Comparison of ENCODE assay signal across 11 cellular contexts in the genomic region with DNA sequence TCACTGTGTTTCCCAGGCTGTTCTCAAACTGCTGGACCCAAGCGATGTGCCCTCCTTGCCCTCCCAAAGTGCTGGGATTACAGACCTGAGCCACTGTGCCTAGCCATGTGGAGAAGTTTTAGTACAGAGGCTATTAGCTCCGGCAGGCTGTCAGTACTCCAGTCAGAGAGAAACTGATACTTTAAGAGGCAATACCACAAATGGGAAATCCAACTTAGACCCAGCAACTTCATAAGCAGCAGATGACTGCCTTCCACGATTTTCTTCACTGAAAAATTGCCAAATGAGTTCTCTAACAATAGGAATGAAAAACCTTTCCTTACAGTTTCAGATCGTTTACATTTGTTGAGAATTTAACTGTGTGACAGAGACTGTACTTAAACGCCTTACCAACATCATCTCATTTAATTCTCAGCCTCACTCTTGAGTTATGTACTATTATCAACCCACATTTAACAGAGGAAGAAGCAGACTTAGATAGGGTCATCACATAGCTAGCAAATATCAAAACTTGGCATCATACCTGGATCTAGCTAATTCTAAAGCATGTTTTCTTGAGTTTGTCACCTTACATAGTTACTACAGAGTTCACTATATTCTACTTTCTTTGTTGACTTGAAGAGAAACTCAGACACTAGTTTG.
DNase-seq lines count a peak whose midpoint lies in the region; ATAC-seq, FAIRE-seq and TF ChIP-seq lines count a peak whose summit lies in the region.
"Had no signal": no experiment of that assay in that cellular context is flagged by ENCODE, and none has a peak within 500 bp of the region (broad histone marks: within the 10 kb centered on the region; RNA-seq: fewer than 3 reads in every experiment).

No MANE protein-coding gene starts in this region.

- no peaks in the 10 kb centered on the region for H3K9me3 ChIP-seq in A549
- no peaks in the 10 kb centered on the region for H3K9me3 ChIP-seq in HEK293 (ENCODE audit: control insufficient read depth, insufficient read depth, low read depth, low read length)
- no peaks in the 10 kb centered on the region for H3K9me3 ChIP-seq in prostate gland

- in situ Hi-C loops in GM13977 (cut with MboI; ENCODE audit: low pct_unique_long_range_greater_than_20kb, low sequenced_read_pairs, unreplicated experiment) = no loop called here

- H3K4me2 ChIP-seq in A549 = no peak overlapping the region

- no peak overlapping the region for H3K27ac ChIP-seq in A549
- H3K27ac ChIP-seq in HEK293 (ENCODE audit: extremely low read depth, low read depth, low read length) = no peak overlapping the region
- no peak overlapping the region for H3K27ac ChIP-seq in prostate gland

- H3K4me3 ChIP-seq in A549 (no peak overlapping the region), HEK293 (ENCODE audit: low read depth, low read length) (no peak overlapping the region), prostate gland (no peak overlapping the region)

- H3K36me3 ChIP-seq in HEK293 (ENCODE audit: control insufficient read depth in 2 of 2, insufficient read depth in 1 of 2, low read length in 2 of 2) (no peaks in the 10 kb centered on the region), prostate gland (no peaks in the 10 kb centered on the region)

- DNase-seq in A549 (ENCODE audit: low read depth in 1 of 2, low spot score in 1 of 2) (no peak), prostate gland (ENCODE audit: low spot score) (no peak), activated gamma-delta T cell treated with Interleukin-2 at 50 U/mL for 16 hours (no peak), hippocampal formation (lab: John Stamatoyannopoulos, UW) (no peak), GM13977 (ENCODE audit: low spot score) (no peak)
- DNase-seq: DMS79, NCI-H1694, right cardiac atrium had no signal

- H3K27me3 ChIP-seq in prostate gland (replicated peaks; ENCODE audit: insufficient read depth) = no peaks in the 10 kb centered on the region

- CTCF ChIA-PET in A549 (lab: Yijun Ruan, JAX) = interaction anchor here (1.2 kb wide), 1 partner anchor 14 kb away, joined by 3 read pairs; no protein-coding TSS in a partner anchor
- CTCF ChIA-PET in HEK293 (lab: Yijun Ruan, JAX) = interaction anchor here (0.5 to 0.6 kb wide), 2 partner anchors 224 to 746 kb away, joined by 3 read pairs; no protein-coding TSS in a partner anchor

- ATAC-seq in A549 (no peak), GM19023 (IDR thresholded peaks at IDR 0.05; ENCODE audit: unreplicated experiment) (peak; percentile 82), HG03378 (IDR thresholded peaks at IDR 0.05; ENCODE audit: unreplicated experiment) (peak; percentile 79)
- ATAC-seq: right cardiac atrium had no signal

- POLR2A ChIA-PET in A549 (lab: Yijun Ruan, JAX) (no interaction called here), HEK293 (lab: Yijun Ruan, JAX) (interaction anchor here (0.7 kb wide), 1 partner anchor 53 kb away, joined by 3 read pairs; no protein-coding TSS in a partner anchor)

- no peak for TF ChIP-seq RAD21 in A549 (conservative IDR thresholded peaks at IDR 0.05 in 1 of 2, IDR thresholded peaks at IDR 0.05 in 1 of 2)

- TF ChIP-seq POLR2A in A549 (IDR thresholded peaks at IDR 0.05; ENCODE audit: low read length) = no peak
- TF ChIP-seq POLR2A in prostate gland (IDR thresholded peaks at IDR 0.05) = no peak

- TF ChIP-seq CTCF in A549 (IDR thresholded peaks at IDR 0.05) (no peak), HEK293 (tag by site-specific recombination; IDR thresholded peaks at IDR 0.05) (no peak), prostate gland (IDR thresholded peaks at IDR 0.05) (no peak), GM13977 (IDR thresholded peaks at IDR 0.05; ENCODE audit: extremely low read depth, insufficient read depth, missing control alignments) (no peak)

- intact Hi-C loops in prostate gland (cut with DNase I) = no loop called here

- peak; percentile 80 for FAIRE-seq in A549 (lab: Jason Lieb, UNC)

- TF ChIP-seq EP300 in A549 (IDR thresholded peaks at IDR 0.05) = no peak

- 77% methylated on average over 5 of the region's 5 CpGs for WGBS in A549 (ENCODE audit: missing lambda C conversion rate)
- 79% methylated on average over 5 of the region's 5 CpGs for WGBS in prostate gland

- H3K4me1 ChIP-seq in A549 (no peaks in the 10 kb centered on the region), HEK293 (ENCODE audit: control insufficient read depth, insufficient read depth, low read length) (peaks cover 5% of the 10 kb centered on the region; the same call in 1 of the 2 replicates), prostate gland (replicated peaks) (no peaks in the 10 kb centered on the region)

TF ChIP-seq in A549, 52 proteins besides CTCF, POLR2A, EP300 and RAD21:
- no peak for TF ChIP-seq PHF8 (IDR thresholded peaks at IDR 0.05; ENCODE audit: borderline replicate concordance, low read depth)
- TF ChIP-seq HOXB13 (CRISPR knock-in tag; IDR thresholded peaks at IDR 0.05; ENCODE audit: low read depth) = no peak
- no peak for TF ChIP-seq MAZ (IDR thresholded peaks at IDR 0.05; ENCODE audit: borderline replicate concordance, low read depth, low read length)
- TF ChIP-seq MAFK (IDR thresholded peaks at IDR 0.05; ENCODE audit: partially characterized antibody) = no peak
- no peak for TF ChIP-seq KDM5A (IDR thresholded peaks at IDR 0.05)
- TF ChIP-seq MYC (IDR thresholded peaks at IDR 0.05; ENCODE audit: borderline replicate concordance, low read length) = no peak
- TF ChIP-seq, protein P1, sequence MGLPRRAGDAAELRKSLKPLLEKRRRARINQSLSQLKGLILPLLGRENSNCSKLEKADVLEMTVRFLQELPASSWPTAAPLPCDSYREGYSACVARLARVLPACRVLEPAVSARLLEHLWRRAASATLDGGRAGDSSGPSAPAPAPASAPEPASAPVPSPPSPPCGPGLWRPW (IDR thresholded peaks at IDR 0.05) = no peak
- TF ChIP-seq SMC3 (IDR thresholded peaks at IDR 0.05) = no peak
- no peak for TF ChIP-seq RNF2 (IDR thresholded peaks at IDR 0.05; ENCODE audit: borderline replicate concordance, low read depth)
- no peak for TF ChIP-seq GATA3 (IDR thresholded peaks at IDR 0.05; ENCODE audit: borderline replicate concordance)

TF ChIP-seq in HEK293, 187 proteins besides CTCF, POLR2A, EP300 and RAD21:
- TF ChIP-seq, protein P2, sequence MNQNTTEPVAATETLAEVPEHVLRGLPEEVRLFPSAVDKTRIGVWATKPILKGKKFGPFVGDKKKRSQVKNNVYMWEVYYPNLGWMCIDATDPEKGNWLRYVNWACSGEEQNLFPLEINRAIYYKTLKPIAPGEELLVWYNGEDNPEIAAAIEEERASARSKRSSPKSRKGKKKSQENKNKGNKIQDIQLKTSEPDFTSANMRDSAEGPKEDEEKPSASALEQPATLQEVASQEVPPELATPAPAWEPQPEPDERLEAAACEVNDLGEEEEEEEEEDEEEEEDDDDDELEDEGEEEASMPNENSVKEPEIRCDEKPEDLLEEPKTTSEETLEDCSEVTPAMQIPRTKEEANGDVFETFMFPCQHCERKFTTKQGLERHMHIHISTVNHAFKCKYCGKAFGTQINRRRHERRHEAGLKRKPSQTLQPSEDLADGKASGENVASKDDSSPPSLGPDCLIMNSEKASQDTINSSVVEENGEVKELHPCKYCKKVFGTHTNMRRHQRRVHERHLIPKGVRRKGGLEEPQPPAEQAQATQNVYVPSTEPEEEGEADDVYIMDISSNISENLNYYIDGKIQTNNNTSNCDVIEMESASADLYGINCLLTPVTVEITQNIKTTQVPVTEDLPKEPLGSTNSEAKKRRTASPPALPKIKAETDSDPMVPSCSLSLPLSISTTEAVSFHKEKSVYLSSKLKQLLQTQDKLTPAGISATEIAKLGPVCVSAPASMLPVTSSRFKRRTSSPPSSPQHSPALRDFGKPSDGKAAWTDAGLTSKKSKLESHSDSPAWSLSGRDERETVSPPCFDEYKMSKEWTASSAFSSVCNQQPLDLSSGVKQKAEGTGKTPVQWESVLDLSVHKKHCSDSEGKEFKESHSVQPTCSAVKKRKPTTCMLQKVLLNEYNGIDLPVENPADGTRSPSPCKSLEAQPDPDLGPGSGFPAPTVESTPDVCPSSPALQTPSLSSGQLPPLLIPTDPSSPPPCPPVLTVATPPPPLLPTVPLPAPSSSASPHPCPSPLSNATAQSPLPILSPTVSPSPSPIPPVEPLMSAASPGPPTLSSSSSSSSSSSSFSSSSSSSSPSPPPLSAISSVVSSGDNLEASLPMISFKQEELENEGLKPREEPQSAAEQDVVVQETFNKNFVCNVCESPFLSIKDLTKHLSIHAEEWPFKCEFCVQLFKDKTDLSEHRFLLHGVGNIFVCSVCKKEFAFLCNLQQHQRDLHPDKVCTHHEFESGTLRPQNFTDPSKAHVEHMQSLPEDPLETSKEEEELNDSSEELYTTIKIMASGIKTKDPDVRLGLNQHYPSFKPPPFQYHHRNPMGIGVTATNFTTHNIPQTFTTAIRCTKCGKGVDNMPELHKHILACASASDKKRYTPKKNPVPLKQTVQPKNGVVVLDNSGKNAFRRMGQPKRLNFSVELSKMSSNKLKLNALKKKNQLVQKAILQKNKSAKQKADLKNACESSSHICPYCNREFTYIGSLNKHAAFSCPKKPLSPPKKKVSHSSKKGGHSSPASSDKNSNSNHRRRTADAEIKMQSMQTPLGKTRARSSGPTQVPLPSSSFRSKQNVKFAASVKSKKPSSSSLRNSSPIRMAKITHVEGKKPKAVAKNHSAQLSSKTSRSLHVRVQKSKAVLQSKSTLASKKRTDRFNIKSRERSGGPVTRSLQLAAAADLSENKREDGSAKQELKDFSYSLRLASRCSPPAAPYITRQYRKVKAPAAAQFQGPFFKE (tag by site-specific recombination; IDR thresholded peaks at IDR 0.05; ENCODE audit: borderline replicate concordance) = no peak
- TF ChIP-seq ZNF664 (tag by site-specific recombination; IDR thresholded peaks at IDR 0.05) = peak; percentile 53; the same call in 1 of the 2 replicates

Comparison
In these comparisons a context has a peak if more than half of its experiments do, and no peak if none do; other contexts are left out.
1. ATAC-seq: peak in GM19023 (single experiment) and HG03378 (single experiment); none in A549 (0 of 2).